ENCODE assay signal across 13 cellular contexts in genomic region chr4:82362565-82362964, GRCh38. TPM values are rescaled to one million over a fixed set of nuclear protein-coding genes. Genes with fewer than 3 reads are reported as not detected.
DNase-seq lines count a peak whose midpoint lies in the region; ATAC-seq and TF ChIP-seq lines count a peak whose summit lies in the region.
"Had no signal": no experiment of that assay in that cellular context is flagged by ENCODE, and none has a peak within 500 bp of the region (broad histone marks: within the 10 kb centered on the region; RNA-seq: fewer than 3 reads in every experiment).

No MANE protein-coding gene starts in this region.

- H3K4me1 Mint-ChIP-seq in naive thymus-derived CD4-positive, alpha-beta T cell: peaks cover 67 to 97% (median 88%) of the 10 kb centered on the region in 7 donors

- peaks cover 35% of the 10 kb centered on the region for H3K36me3 ChIP-seq in OCI-LY3 (replicated peaks; ENCODE audit: low read depth, low read length)
- H3K36me3 ChIP-seq in naive thymus-derived CD4-positive, alpha-beta T cell (ENCODE audit: control insufficient read depth in 2 of 3, insufficient read depth in 3 of 3, low read length in 3 of 3): peaks cover 0 to 15% (median 3%) of the 10 kb centered on the region in 3 experiments

- no peaks in the 10 kb centered on the region for H3K27me3 ChIP-seq in OCI-LY3 (ENCODE audit: low read depth, low read length)
- no peaks in the 10 kb centered on the region for H3K27me3 ChIP-seq in naive thymus-derived CD4-positive, alpha-beta T cell (ENCODE audit: control insufficient read depth in 2 of 2, insufficient read depth in 2 of 2, low read length in 2 of 2)
- H3K27me3 ChIP-seq: transverse colon had no signal

- DNase-seq in ELF-1 (ENCODE audit: low read depth, low spot score) (peak; percentile 16), foreskin fibroblast (no peak), NCI-H345 treated with DMSO at 0.1 percent for 48 hours (lab: John Stamatoyannopoulos, UW; ENCODE audit: unreplicated experiment) (no peak)
- no peak for DNase-seq in naive thymus-derived CD4-positive, alpha-beta T cell
- DNase-seq: H9, head of caudate nucleus, lower lobe of right lung, NCI-H1417, transverse colon had no signal

- H3K27ac Mint-ChIP-seq in naive thymus-derived CD4-positive, alpha-beta T cell: peak overlapping the region in 7 of 9 donors; percentile 13 to 81 (median 52)

- no peak overlapping the region for H2AFZ ChIP-seq in OCI-LY3 (ENCODE audit: low read depth, low read length)

- H3K9ac ChIP-seq in OCI-LY3 (ENCODE audit: low read length): no peak overlapping the region

- peak overlapping the region; percentile 20; the same call in 1 of the 2 replicates for H3K27ac ChIP-seq in OCI-LY3 (ENCODE audit: low read length)
- H3K27ac ChIP-seq in naive thymus-derived CD4-positive, alpha-beta T cell (ENCODE audit: low read depth, low read length): peak overlapping the region; percentile 23
- H3K27ac ChIP-seq: lower lobe of right lung, transverse colon had no signal

- no peaks in the 10 kb centered on the region for H3K9me3 Mint-ChIP-seq in naive thymus-derived CD4-positive, alpha-beta T cell
- H3K9me3 Mint-ChIP-seq: activated naive CD4-positive, alpha-beta T cell treated with anti-CD3 and anti-CD28 coated beads, Interleukin-2, amount 50 U/mL, for 72 hours; H9 had no signal

- ATAC-seq in GM19463 (IDR thresholded peaks at IDR 0.05; ENCODE audit: unreplicated experiment) (peak; percentile 55), GM18873 (IDR thresholded peaks at IDR 0.05; ENCODE audit: low FRiP score, unreplicated experiment) (no peak)
- ATAC-seq in naive thymus-derived CD4-positive, alpha-beta T cell: no peak
- ATAC-seq: lower lobe of right lung had no signal

- H3K27me3 Mint-ChIP-seq in naive thymus-derived CD4-positive, alpha-beta T cell: no peaks in the 10 kb centered on the region

- peaks cover 0 to 23% (median 13%) of the 10 kb centered on the region in 5 donors for H3K36me3 Mint-ChIP-seq in naive thymus-derived CD4-positive, alpha-beta T cell

- peaks cover 100% of the 10 kb centered on the region for H3K79me2 ChIP-seq in OCI-LY3 (ENCODE audit: low read length)

- intact Hi-C loops in naive thymus-derived CD4-positive, alpha-beta T cell (cut with micrococcal nuclease): loop anchor here in 1 of 2 donors (5.0 to 10.0 kb wide), 2 partner anchors 518 to 895 kb away; no protein-coding TSS in a partner anchor

- H3K4me2 ChIP-seq in OCI-LY3 (ENCODE audit: low read length): peak overlapping the region; percentile 39

- no peak overlapping the region for H3K4me3 ChIP-seq in OCI-LY3 (ENCODE audit: low read length)
- no peak overlapping the region for H3K4me3 ChIP-seq in naive thymus-derived CD4-positive, alpha-beta T cell (ENCODE audit: low read length)
- no peak overlapping the region for H3K4me3 ChIP-seq in foreskin fibroblast (ENCODE audit: low read depth in 1 of 2, low read length in 2 of 2)
- H3K4me3 ChIP-seq: lower lobe of right lung, transverse colon had no signal

- no peaks in the 10 kb centered on the region for H3K9me3 ChIP-seq in OCI-LY3 (ENCODE audit: insufficient read depth, low read length)
- H3K9me3 ChIP-seq in naive thymus-derived CD4-positive, alpha-beta T cell (ENCODE audit: control insufficient read depth in 2 of 3, low read length in 3 of 3): no peaks in the 10 kb centered on the region
- H3K9me3 ChIP-seq: lower lobe of right lung, transverse colon had no signal

- H3K4me3 Mint-ChIP-seq in naive thymus-derived CD4-positive, alpha-beta T cell: peak overlapping the region; percentile 6 to 62 (median 30)
- H3K4me3 Mint-ChIP-seq: H9 had no signal

- H3K4me1 ChIP-seq in OCI-LY3 (ENCODE audit: low read length): peaks cover 76% of the 10 kb centered on the region
- H3K4me1 ChIP-seq in naive thymus-derived CD4-positive, alpha-beta T cell (ENCODE audit: control insufficient read depth in 2 of 2, insufficient read depth in 2 of 2, low read length in 2 of 2): peaks cover 64 to 72% of the 10 kb centered on the region in 2 donors

- peaks cover 98% of the 10 kb centered on the region for H4K20me1 ChIP-seq in OCI-LY3 (ENCODE audit: insufficient read depth, low read length)

- POLR2A ChIA-PET in naive thymus-derived CD4-positive, alpha-beta T cell (lab: Charles Lee): interaction anchor here (0.9 to 4.1 kb wide), 4 partner anchors 9 to 66 kb away, joined by 3 to 28 read pairs (median 16); partner anchors contain the start of genes HNRNPD and HNRNPDL

- TF ChIP-seq CTCF in OCI-LY3 (IDR thresholded peaks at IDR 0.05; ENCODE audit: low read depth, low read length) (no peak), foreskin fibroblast (IDR thresholded peaks at IDR 0.05; ENCODE audit: low read depth, low read length) (no peak)

- CTCF ChIA-PET in naive thymus-derived CD4-positive, alpha-beta T cell (lab: Charles Lee): interaction anchor here (0.7 kb wide), 1 partner anchor 935 kb away, joined by 4 read pairs; no protein-coding TSS in a partner anchor

RNA-seq across cellular contexts. Expression of gene HNRNPD, which starts 11.2 kb away (rescaled TPM):
- 100 to 1,000 TPM; 200 to 355 (median 238) TPM for total RNA-seq in naive thymus-derived CD4-positive, alpha-beta T cell
- polyA plus RNA-seq in naive thymus-derived CD4-positive, alpha-beta T cell: 100 to 1,000 TPM; 249 to 315 TPM
